ENCODE assay signal across 8 cellular contexts in the genomic region with DNA sequence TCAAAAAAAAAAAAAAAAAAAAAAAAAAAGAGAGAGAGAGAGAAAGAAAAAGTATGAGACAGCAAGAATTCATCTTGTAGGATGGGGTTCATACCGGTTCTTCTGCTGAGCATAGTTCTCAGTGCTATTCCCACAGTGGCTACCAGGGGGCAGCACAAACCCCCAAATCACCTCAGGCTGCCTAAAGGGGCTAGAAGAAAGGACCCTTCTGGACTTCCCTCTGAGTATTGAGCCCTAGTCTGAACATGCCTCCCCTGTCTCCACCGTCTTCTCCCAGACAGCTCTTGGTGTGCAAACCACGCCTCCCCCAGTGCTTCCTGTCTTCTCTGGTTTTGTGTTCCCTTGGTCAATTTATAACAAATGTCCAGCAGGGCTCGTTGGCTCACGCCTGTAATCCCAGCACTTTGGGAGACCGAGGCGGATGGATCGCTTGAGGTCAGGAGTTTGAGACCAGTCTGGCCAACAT. TPM values are rescaled to one million over a fixed set of nuclear protein-coding genes. Genes with fewer than 3 reads are reported as not detected.
DNase-seq lines count a peak whose midpoint lies in the region; ATAC-seq and TF ChIP-seq lines count a peak whose summit lies in the region.

No MANE protein-coding gene starts in this region.

- no peak overlapping the region for H2BK5ac ChIP-seq in mesenchymal stem cell (ENCODE audit: low read depth, low read length, poor library complexity, severe bottlenecking)

- peak overlapping the region; percentile 45 for H4K8ac ChIP-seq in mesenchymal stem cell (ENCODE audit: low read length)

- no peak overlapping the region for H3K23ac ChIP-seq in mesenchymal stem cell (ENCODE audit: low read length in 2 of 2)

- peak overlapping the region; percentile 46 for H3K4me2 ChIP-seq in mesenchymal stem cell (ENCODE audit: low read length, poor library complexity, severe bottlenecking)

- H2BK120ac ChIP-seq in mesenchymal stem cell (ENCODE audit: low read depth, low read length), result no peak overlapping the region

- H3K9ac ChIP-seq in mesenchymal stem cell (ENCODE audit: low read length), result peak overlapping the region; percentile 60

- no peak overlapping the region for H2BK15ac ChIP-seq in mesenchymal stem cell (ENCODE audit: low read depth, poor library complexity, severe bottlenecking)

- no peaks in the 10 kb centered on the region for H3K9me3 ChIP-seq in mesenchymal stem cell (ENCODE audit: control insufficient read depth, low read length)

- H3K27me3 ChIP-seq in dorsolateral prefrontal cortex (peaks cover 0 to 9% (median 0%) of the 10 kb centered on the region in 45 donors), mesenchymal stem cell (ENCODE audit: control insufficient read depth in 1 of 2, insufficient read depth in 1 of 2, low read length in 2 of 2) (peaks cover 0 to 14% of the 10 kb centered on the region in 2 experiments)

- TF ChIP-seq CTCF in dorsolateral prefrontal cortex (IDR thresholded peaks at IDR 0.05 in 54 of 56, conservative IDR thresholded peaks at IDR 0.05 in 2 of 56; ENCODE audit: low read depth in 1 of 56, partially characterized antibody in 56 of 56), result peak; percentile 52 to 85 (median 77)

- DNase-seq in Caki2 (ENCODE audit: low read depth) (peak; percentile 94), NCI-H748 (lab: John Stamatoyannopoulos, UW; ENCODE audit: unreplicated experiment) (peak; percentile 70), dorsolateral prefrontal cortex (peak; percentile 57 to 84 (median 75)), mesenchymal stem cell (peak; percentile 84)
- DNase-seq in activated CD4-positive, alpha-beta T cell treated with anti-CD3 and anti-CD28 coated beads, Interleukin-2, amount 50 U/mL, for 4 hours, result peak; percentile 51 to 56
- DNase-seq in stimulated activated naive CD4-positive, alpha-beta T cell (lab: John Stamatoyannopoulos, UW), result peak; percentile 21 to 61 (median 47)

- peaks cover 20% of the 10 kb centered on the region for H3K4me1 ChIP-seq in mesenchymal stem cell (ENCODE audit: control insufficient read depth, insufficient read depth, low read depth, low read length)

- H3K27ac ChIP-seq in dorsolateral prefrontal cortex (peak overlapping the region in 7 of 59 donors; percentile 1 to 48 (median 24)), mesenchymal stem cell (ENCODE audit: low read length, poor library complexity, severe bottlenecking) (no peak overlapping the region)

- intact Hi-C loops in dorsolateral prefrontal cortex (cut with DNase I), result no loop called here

- 44% methylated on average over 8 of the region's 8 CpGs for WGBS in mesenchymal stem cell

- in situ Hi-C loops in Caki2 (cut with HindIII; ENCODE audit: low pct_unique_long_range_greater_than_20kb, low sequenced_read_pairs), result loop anchor here (25.0 kb wide), 1 partner anchor 208 kb away; the partner anchor contains the start of genes HOXC8 and HOXC9

- no peak overlapping the region for H4K91ac ChIP-seq in mesenchymal stem cell (ENCODE audit: low read length)

- ATAC-seq in HG03060 (IDR thresholded peaks at IDR 0.05; ENCODE audit: low read depth, unreplicated experiment), result peak; percentile 43
- no peak for ATAC-seq in HG02610 (IDR thresholded peaks at IDR 0.05; ENCODE audit: unreplicated experiment)

- H3K4me3 ChIP-seq in dorsolateral prefrontal cortex, result peak overlapping the region in 1 of 59 donors; percentile 9
- H3K4me3 ChIP-seq in mesenchymal stem cell (ENCODE audit: insufficient read depth in 1 of 2, low read depth in 1 of 2, low read length in 2 of 2), result no peak overlapping the region

- H3K79me1 ChIP-seq in mesenchymal stem cell (replicated peaks; ENCODE audit: low read length, poor library complexity, severe bottlenecking), result peaks cover 4% of the 10 kb centered on the region

- no peak overlapping the region for H3K4ac ChIP-seq in mesenchymal stem cell (ENCODE audit: low read depth in 1 of 2, low read length in 2 of 2)

- no peak overlapping the region for H2AK5ac ChIP-seq in mesenchymal stem cell (ENCODE audit: low read length, severe bottlenecking)

- H2AFZ ChIP-seq in mesenchymal stem cell (ENCODE audit: low read depth, low read length), result no peak overlapping the region

- peak overlapping the region in 1 of 2 experiments; percentile 67 for H3K18ac ChIP-seq in mesenchymal stem cell (ENCODE audit: low read depth in 1 of 2, low read length in 2 of 2)

- no peak overlapping the region for H2BK12ac ChIP-seq in mesenchymal stem cell (ENCODE audit: low read length in 2 of 2)

- no peak overlapping the region for H3K14ac ChIP-seq in mesenchymal stem cell (ENCODE audit: low read length in 2 of 2)

- no peaks in the 10 kb centered on the region for H3K36me3 ChIP-seq in mesenchymal stem cell (ENCODE audit: control insufficient read depth in 1 of 2, insufficient read depth in 2 of 2, low read depth in 1 of 2, low read length in 2 of 2)

RNA-seq across cellular contexts. Expression of gene SMUG1, which starts 31.3 kb away (rescaled TPM):
- total RNA-seq in Caki2 (2014; rRNA removed; shearing (Covaris generic); ENCODE audit: low replicate concordance), result 40.5 and 85.2 TPM in 2 replicates
- 10 to 100 TPM; 15.0 to 44.0 (median 30.6) TPM for total RNA-seq in dorsolateral prefrontal cortex
- polyA plus RNA-seq in mesenchymal stem cell (2013, experiment 1 of 2), result 19.6 TPM
- 20.7 TPM for polyA plus RNA-seq in mesenchymal stem cell (2013, experiment 2 of 2)

RNA-seq across cellular contexts. Expression of gene CBX5, which starts 59.8 kb away (rescaled TPM):
- total RNA-seq in Caki2 (2014; rRNA removed; shearing (Covaris generic); ENCODE audit: low replicate concordance), result 40.4 and 44.3 TPM in 2 replicates
- total RNA-seq in dorsolateral prefrontal cortex, result 100 to 1,000 TPM in 115 of 120 experiments, 10 to 100 TPM in 5; 82.3 to 164 (median 125) TPM
- polyA plus RNA-seq in mesenchymal stem cell (2013, experiment 1 of 2), result 34.7 TPM
- 34.1 TPM for polyA plus RNA-seq in mesenchymal stem cell (2013, experiment 2 of 2)
